11 cellular contexts compared by ENCODE assay signal in the genomic region with DNA sequence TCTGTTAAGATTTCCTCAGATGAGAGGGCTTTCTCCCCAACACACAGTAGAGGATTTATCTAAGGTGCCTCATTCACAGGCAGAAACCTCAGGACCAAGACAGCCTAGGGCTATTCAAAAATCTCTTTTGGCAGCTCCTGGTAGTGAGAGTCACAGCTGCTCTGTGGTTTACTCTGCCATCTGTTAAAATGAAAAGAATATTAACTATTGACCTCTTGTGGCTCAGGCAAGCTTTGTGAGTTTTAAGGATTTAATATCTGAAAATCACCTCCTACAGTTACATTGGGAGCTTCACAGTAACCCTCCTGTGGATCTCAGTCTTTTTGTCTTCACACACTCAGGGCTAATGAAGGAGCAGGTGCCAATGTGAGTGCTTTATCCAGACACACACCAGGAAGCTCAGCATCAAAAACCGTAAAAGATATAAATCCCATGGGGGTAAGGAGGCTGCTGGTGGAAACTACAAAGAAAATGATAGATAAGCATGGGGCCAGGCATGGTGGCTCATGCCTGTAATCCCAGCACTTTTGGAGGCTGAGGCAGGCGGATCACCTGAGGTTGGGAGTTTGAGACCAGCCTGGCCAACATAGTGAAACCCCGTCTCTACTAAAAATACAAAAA. TPM values are rescaled to one million over a fixed set of nuclear protein-coding genes. Genes with fewer than 3 reads are reported as not detected.
DNase-seq lines count a peak whose midpoint lies in the region; ATAC-seq and TF ChIP-seq lines count a peak whose summit lies in the region.
"Had no signal": no experiment of that assay in that cellular context is flagged by ENCODE, and none has a peak within 500 bp of the region (broad histone marks: within the 10 kb centered on the region; RNA-seq: fewer than 3 reads in every experiment).

No MANE protein-coding gene starts in this region.

- H3K4me3 Mint-ChIP-seq in activated naive CD8-positive, alpha-beta T cell treated with anti-CD3 and anti-CD28 coated beads for 36 hours, result no peak overlapping the region
- H3K4me3 Mint-ChIP-seq: immature natural killer cell had no signal

- H3K27ac ChIP-seq in osteoblast (ENCODE audit: low read depth, low read length), result no peak overlapping the region

- H3K4me3 ChIP-seq in osteoblast (ENCODE audit: insufficient read depth, low read length), result no peak overlapping the region

- peak; percentile 84 for ATAC-seq in GM19397 (IDR thresholded peaks at IDR 0.05; ENCODE audit: unreplicated experiment)
- ATAC-seq in HG03060 (IDR thresholded peaks at IDR 0.05; ENCODE audit: low read depth, unreplicated experiment), result peak; percentile 95

- H4K20me1 ChIP-seq in osteoblast (ENCODE audit: insufficient read depth, low read length), result no peaks in the 10 kb centered on the region

- H3K9me3 ChIP-seq in osteoblast (ENCODE audit: low read depth, low read length), result no peaks in the 10 kb centered on the region

- no peaks in the 10 kb centered on the region for H3K9me3 Mint-ChIP-seq in activated naive CD8-positive, alpha-beta T cell treated with anti-CD3 and anti-CD28 coated beads for 36 hours
- H3K9me3 Mint-ChIP-seq: immature natural killer cell had no signal

- H2AFZ ChIP-seq in osteoblast (ENCODE audit: low read length), result no peak overlapping the region

- H3K4me1 Mint-ChIP-seq in activated naive CD8-positive, alpha-beta T cell treated with anti-CD3 and anti-CD28 coated beads for 36 hours, result peaks cover 3% of the 10 kb centered on the region

- no peak for TF ChIP-seq CTCF in osteoblast (IDR thresholded peaks at IDR 0.05; ENCODE audit: extremely low read depth, low read depth, low read length)

- no peaks in the 10 kb centered on the region for H3K79me2 ChIP-seq in osteoblast (ENCODE audit: insufficient read depth, low read length)

- H3K4me2 ChIP-seq in osteoblast (ENCODE audit: insufficient read depth, low read length), result no peak overlapping the region

- no peaks in the 10 kb centered on the region for H3K36me3 ChIP-seq in osteoblast (ENCODE audit: insufficient read depth, low read length)

- H3K27ac Mint-ChIP-seq in activated naive CD8-positive, alpha-beta T cell treated with anti-CD3 and anti-CD28 coated beads for 36 hours, result no peak overlapping the region
- H3K27ac Mint-ChIP-seq: immature natural killer cell had no signal

- H3K27me3 ChIP-seq in osteoblast (ENCODE audit: insufficient read depth, low read length), result no peaks in the 10 kb centered on the region

- no peaks in the 10 kb centered on the region for H3K27me3 Mint-ChIP-seq in activated naive CD8-positive, alpha-beta T cell treated with anti-CD3 and anti-CD28 coated beads for 36 hours

- peak; percentile 21 for DNase-seq in D341Med (ENCODE audit: low spot score)
- peak; percentile 62 to 85 for DNase-seq in NCI-H2081 (lab: John Stamatoyannopoulos, UW)
- DNase-seq in osteoblast (ENCODE audit: insufficient read length, low spot score, missing footprints), result no peak
- no peak for DNase-seq in activated naive CD8-positive, alpha-beta T cell treated with anti-CD3 and anti-CD28 coated beads for 36 hours
- DNase-seq in DMS53 treated with DMSO at 0.1 percent for 48 hours (lab: John Stamatoyannopoulos, UW; ENCODE audit: unreplicated experiment), result no peak
- DNase-seq in NCI-H526 treated with DMSO at 0.1 percent for 48 hours (lab: John Stamatoyannopoulos, UW), result no peak
- DNase-seq: immature natural killer cell; stimulated activated naive CD4-positive, alpha-beta T cell treated with Interleukin-2 at 50 U/mL for 16 hours had no signal

- no peaks in the 10 kb centered on the region for H3K36me3 Mint-ChIP-seq in activated naive CD8-positive, alpha-beta T cell treated with anti-CD3 and anti-CD28 coated beads for 36 hours

- no peaks in the 10 kb centered on the region for H3K4me1 ChIP-seq in osteoblast (ENCODE audit: insufficient read depth, low read length)

RNA-seq across cellular contexts. Expression of gene PPP1R2B, which starts 29.7 kb away (rescaled TPM):
- total RNA-seq in osteoblast, result under 0.01 TPM in 2 replicates
- not detected for total RNA-seq in activated naive CD8-positive, alpha-beta T cell treated with anti-CD3 and anti-CD28 coated beads for 36 hours
- total RNA-seq: H1 had no signal

Comparison
In these comparisons a context has a peak if more than half of its experiments do, and no peak if none do; other contexts are left out.
1. DNase-seq: peak in D341Med (single experiment) and NCI-H2081 (2 of 2); none in osteoblast (single experiment), activated naive CD8-positive, alpha-beta T cell treated with anti-CD3 and anti-CD28 coated beads for 36 hours (single experiment), DMS53 treated with DMSO at 0.1 percent for 48 hours (single experiment) and NCI-H526 treated with DMSO at 0.1 percent for 48 hours (single experiment).